ENCODE assay signal across 1 cellular context in genomic region chr12:46492471-46493351, GRCh38.
TF ChIP-seq lines count a peak whose summit lies in the region.

No MANE protein-coding gene starts in this region.

TF ChIP-seq in HepG2, 621 proteins besides CTCF, POLR2A, EP300 and RAD21 (continued from another document and continues in another):
- TF ChIP-seq HOXA9 (CRISPR knock-in tag; IDR thresholded peaks at IDR 0.05; ENCODE audit: borderline replicate concordance): no peak; the same call in 1 of the 2 replicates
- no peak for TF ChIP-seq THYN1 (CRISPR knock-in tag; IDR thresholded peaks at IDR 0.05; ENCODE audit: borderline replicate concordance, low read depth)
- TF ChIP-seq ZNF207 (IDR thresholded peaks at IDR 0.05; ENCODE audit: borderline replicate concordance): no peak
- TF ChIP-seq DZIP1 (CRISPR knock-in tag; IDR thresholded peaks at IDR 0.05): no peak
- no peak for TF ChIP-seq TCF12 (IDR thresholded peaks at IDR 0.05)
- peak; percentile 97 for TF ChIP-seq TCF12 (CRISPR knock-in tag; IDR thresholded peaks at IDR 0.05)
- no peak for TF ChIP-seq ZNF788 (CRISPR knock-in tag; IDR thresholded peaks at IDR 0.05; ENCODE audit: borderline replicate concordance)
- TF ChIP-seq ZMAT3 (CRISPR knock-in tag; conservative IDR thresholded peaks at IDR 0.05): peak; percentile 64; the same call in 1 of the 2 replicates
- peak; percentile 94 for TF ChIP-seq ARNTL (CRISPR knock-in tag; IDR thresholded peaks at IDR 0.05)
- peak; percentile 85; the same call in 1 of the 2 replicates for TF ChIP-seq PRDM10 (CRISPR knock-in tag; IDR thresholded peaks at IDR 0.05; ENCODE audit: low read depth)
- peak; percentile 99 for TF ChIP-seq FOXJ3 (CRISPR knock-in tag; IDR thresholded peaks at IDR 0.05; ENCODE audit: borderline replicate concordance)
- TF ChIP-seq ZNF598 (CRISPR knock-in tag; IDR thresholded peaks at IDR 0.05; ENCODE audit: borderline replicate concordance): no peak
- peak; percentile 98 for TF ChIP-seq ETV5 (CRISPR knock-in tag; IDR thresholded peaks at IDR 0.05; ENCODE audit: borderline replicate concordance)
- TF ChIP-seq HDAC6 (IDR thresholded peaks at IDR 0.05; ENCODE audit: low read depth, low read length): no peak
- TF ChIP-seq GTF3A (CRISPR knock-in tag; conservative IDR thresholded peaks at IDR 0.05): no peak
- TF ChIP-seq MAFK (conservative IDR thresholded peaks at IDR 0.05 in 1 of 2, IDR thresholded peaks at IDR 0.05 in 1 of 2; ENCODE audit: low read length in 2 of 2): no peak
- TF ChIP-seq, protein P1, sequence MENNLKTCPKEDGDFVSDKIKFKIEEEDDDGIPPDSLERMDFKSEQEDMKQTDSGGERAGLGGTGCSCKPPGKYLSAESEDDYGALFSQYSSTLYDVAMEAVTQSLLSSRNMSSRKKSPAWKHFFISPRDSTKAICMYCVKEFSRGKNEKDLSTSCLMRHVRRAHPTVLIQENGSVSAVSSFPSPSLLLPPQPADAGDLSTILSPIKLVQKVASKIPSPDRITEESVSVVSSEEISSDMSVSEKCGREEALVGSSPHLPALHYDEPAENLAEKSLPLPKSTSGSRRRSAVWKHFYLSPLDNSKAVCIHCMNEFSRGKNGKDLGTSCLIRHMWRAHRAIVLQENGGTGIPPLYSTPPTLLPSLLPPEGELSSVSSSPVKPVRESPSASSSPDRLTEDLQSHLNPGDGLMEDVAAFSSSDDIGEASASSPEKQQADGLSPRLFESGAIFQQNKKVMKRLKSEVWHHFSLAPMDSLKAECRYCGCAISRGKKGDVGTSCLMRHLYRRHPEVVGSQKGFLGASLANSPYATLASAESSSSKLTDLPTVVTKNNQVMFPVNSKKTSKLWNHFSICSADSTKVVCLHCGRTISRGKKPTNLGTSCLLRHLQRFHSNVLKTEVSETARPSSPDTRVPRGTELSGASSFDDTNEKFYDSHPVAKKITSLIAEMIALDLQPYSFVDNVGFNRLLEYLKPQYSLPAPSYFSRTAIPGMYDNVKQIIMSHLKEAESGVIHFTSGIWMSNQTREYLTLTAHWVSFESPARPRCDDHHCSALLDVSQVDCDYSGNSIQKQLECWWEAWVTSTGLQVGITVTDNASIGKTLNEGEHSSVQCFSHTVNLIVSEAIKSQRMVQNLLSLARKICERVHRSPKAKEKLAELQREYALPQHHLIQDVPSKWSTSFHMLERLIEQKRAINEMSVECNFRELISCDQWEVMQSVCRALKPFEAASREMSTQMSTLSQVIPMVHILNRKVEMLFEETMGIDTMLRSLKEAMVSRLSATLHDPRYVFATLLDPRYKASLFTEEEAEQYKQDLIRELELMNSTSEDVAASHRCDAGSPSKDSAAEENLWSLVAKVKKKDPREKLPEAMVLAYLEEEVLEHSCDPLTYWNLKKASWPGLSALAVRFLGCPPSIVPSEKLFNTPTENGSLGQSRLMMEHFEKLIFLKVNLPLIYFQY (CRISPR knock-in tag; IDR thresholded peaks at IDR 0.05; ENCODE audit: borderline replicate concordance): peak; percentile 61; the same call in 1 of the 2 replicates
- TF ChIP-seq DMAP1 (CRISPR knock-in tag; IDR thresholded peaks at IDR 0.05): peak; percentile 67
- peak; percentile 100 for TF ChIP-seq MED1 (CRISPR knock-in tag; IDR thresholded peaks at IDR 0.05)
- TF ChIP-seq ZNF264 (CRISPR knock-in tag; IDR thresholded peaks at IDR 0.05): peak; percentile 71; the same call in 1 of the 2 replicates
- TF ChIP-seq ZNF256 (CRISPR knock-in tag; conservative IDR thresholded peaks at IDR 0.05): no peak
- no peak for TF ChIP-seq ZNF225 (CRISPR knock-in tag; IDR thresholded peaks at IDR 0.05)
- no peak for TF ChIP-seq ZNF746 (CRISPR knock-in tag; IDR thresholded peaks at IDR 0.05)
- no peak for TF ChIP-seq GPN1 (CRISPR knock-in tag; IDR thresholded peaks at IDR 0.05; ENCODE audit: borderline replicate concordance)
- TF ChIP-seq FIP1L1 (IDR thresholded peaks at IDR 0.05; ENCODE audit: borderline replicate concordance, insufficient read depth, low read depth, low read length): no peak
- TF ChIP-seq, protein P2, sequence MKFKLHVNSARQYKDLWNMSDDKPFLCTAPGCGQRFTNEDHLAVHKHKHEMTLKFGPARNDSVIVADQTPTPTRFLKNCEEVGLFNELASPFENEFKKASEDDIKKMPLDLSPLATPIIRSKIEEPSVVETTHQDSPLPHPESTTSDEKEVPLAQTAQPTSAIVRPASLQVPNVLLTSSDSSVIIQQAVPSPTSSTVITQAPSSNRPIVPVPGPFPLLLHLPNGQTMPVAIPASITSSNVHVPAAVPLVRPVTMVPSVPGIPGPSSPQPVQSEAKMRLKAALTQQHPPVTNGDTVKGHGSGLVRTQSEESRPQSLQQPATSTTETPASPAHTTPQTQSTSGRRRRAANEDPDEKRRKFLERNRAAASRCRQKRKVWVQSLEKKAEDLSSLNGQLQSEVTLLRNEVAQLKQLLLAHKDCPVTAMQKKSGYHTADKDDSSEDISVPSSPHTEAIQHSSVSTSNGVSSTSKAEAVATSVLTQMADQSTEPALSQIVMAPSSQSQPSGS (CRISPR knock-in tag; IDR thresholded peaks at IDR 0.05): peak; percentile 100
- TF ChIP-seq JUNB (CRISPR knock-in tag; IDR thresholded peaks at IDR 0.05; ENCODE audit: borderline replicate concordance): peak; percentile 94
- no peak for TF ChIP-seq JARID2 (CRISPR knock-in tag; IDR thresholded peaks at IDR 0.05; ENCODE audit: insufficient replicate concordance)
- peak; percentile 53; the same call in 1 of the 2 replicates for TF ChIP-seq REPIN1 (CRISPR knock-in tag; IDR thresholded peaks at IDR 0.05; ENCODE audit: borderline replicate concordance, low read depth)
- peak; percentile 34; the same call in 1 of the 2 replicates for TF ChIP-seq MEIS2 (CRISPR knock-in tag; IDR thresholded peaks at IDR 0.05)
- peak; percentile 100 for TF ChIP-seq ATF7 (IDR thresholded peaks at IDR 0.05)
- TF ChIP-seq ATF7 (CRISPR knock-in tag; IDR thresholded peaks at IDR 0.05): peak; percentile 100
- TF ChIP-seq ZNF770 (CRISPR knock-in tag; IDR thresholded peaks at IDR 0.05): no peak
- no peak for TF ChIP-seq SRSF4 (IDR thresholded peaks at IDR 0.05; ENCODE audit: low read depth, low read length, poor library complexity, severe bottlenecking)
- TF ChIP-seq KLF6 (CRISPR knock-in tag; IDR thresholded peaks at IDR 0.05): no peak
- no peak for TF ChIP-seq ZFYVE20 (CRISPR knock-in tag; IDR thresholded peaks at IDR 0.05; ENCODE audit: borderline replicate concordance, low read depth)
- 0 out of 2 replicates have a peak, but pooled peaks have one; percentile 47 for TF ChIP-seq CBFB (CRISPR knock-in tag; IDR thresholded peaks at IDR 0.05)
- TF ChIP-seq ZNF224 (CRISPR knock-in tag; IDR thresholded peaks at IDR 0.05): no peak
- TF ChIP-seq, protein P3, sequence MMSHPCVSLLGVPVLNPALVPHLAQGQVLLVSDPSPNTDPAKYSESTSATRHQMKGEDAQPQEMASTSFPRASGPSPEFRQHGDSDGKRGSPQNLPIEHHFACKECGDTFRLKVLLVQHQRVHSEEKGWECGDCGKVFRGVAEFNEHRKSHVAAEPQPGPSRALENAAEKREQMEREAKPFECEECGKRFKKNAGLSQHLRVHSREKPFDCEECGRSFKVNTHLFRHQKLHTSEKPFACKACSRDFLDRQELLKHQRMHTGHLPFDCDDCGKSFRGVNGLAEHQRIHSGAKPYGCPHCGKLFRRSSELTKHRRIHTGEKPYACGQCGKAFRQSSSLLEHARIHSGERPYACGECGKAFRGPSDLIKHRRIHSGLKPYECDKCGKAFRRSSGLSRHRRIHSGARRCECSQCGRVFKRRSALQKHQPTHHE (CRISPR knock-in tag; IDR thresholded peaks at IDR 0.05; ENCODE audit: borderline replicate concordance): no peak
- no peak for TF ChIP-seq GLI4 (CRISPR knock-in tag; IDR thresholded peaks at IDR 0.05; ENCODE audit: borderline replicate concordance)
- TF ChIP-seq, protein P4, sequence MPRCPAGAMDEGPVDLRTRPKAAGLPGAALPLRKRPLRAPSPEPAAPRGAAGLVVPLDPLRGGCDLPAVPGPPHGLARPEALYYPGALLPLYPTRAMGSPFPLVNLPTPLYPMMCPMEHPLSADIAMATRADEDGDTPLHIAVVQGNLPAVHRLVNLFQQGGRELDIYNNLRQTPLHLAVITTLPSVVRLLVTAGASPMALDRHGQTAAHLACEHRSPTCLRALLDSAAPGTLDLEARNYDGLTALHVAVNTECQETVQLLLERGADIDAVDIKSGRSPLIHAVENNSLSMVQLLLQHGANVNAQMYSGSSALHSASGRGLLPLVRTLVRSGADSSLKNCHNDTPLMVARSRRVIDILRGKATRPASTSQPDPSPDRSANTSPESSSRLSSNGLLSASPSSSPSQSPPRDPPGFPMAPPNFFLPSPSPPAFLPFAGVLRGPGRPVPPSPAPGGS (CRISPR knock-in tag; IDR thresholded peaks at IDR 0.05): no peak
- TF ChIP-seq ZNF274 (CRISPR knock-in tag; IDR thresholded peaks at IDR 0.05): no peak
- TF ChIP-seq ZMYM4 (CRISPR knock-in tag; IDR thresholded peaks at IDR 0.05): peak; percentile 87
- TF ChIP-seq, protein P5, sequence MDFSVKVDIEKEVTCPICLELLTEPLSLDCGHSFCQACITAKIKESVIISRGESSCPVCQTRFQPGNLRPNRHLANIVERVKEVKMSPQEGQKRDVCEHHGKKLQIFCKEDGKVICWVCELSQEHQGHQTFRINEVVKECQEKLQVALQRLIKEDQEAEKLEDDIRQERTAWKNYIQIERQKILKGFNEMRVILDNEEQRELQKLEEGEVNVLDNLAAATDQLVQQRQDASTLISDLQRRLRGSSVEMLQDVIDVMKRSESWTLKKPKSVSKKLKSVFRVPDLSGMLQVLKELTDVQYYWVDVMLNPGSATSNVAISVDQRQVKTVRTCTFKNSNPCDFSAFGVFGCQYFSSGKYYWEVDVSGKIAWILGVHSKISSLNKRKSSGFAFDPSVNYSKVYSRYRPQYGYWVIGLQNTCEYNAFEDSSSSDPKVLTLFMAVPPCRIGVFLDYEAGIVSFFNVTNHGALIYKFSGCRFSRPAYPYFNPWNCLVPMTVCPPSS (IDR thresholded peaks at IDR 0.05): no peak
- TF ChIP-seq, protein P6, sequence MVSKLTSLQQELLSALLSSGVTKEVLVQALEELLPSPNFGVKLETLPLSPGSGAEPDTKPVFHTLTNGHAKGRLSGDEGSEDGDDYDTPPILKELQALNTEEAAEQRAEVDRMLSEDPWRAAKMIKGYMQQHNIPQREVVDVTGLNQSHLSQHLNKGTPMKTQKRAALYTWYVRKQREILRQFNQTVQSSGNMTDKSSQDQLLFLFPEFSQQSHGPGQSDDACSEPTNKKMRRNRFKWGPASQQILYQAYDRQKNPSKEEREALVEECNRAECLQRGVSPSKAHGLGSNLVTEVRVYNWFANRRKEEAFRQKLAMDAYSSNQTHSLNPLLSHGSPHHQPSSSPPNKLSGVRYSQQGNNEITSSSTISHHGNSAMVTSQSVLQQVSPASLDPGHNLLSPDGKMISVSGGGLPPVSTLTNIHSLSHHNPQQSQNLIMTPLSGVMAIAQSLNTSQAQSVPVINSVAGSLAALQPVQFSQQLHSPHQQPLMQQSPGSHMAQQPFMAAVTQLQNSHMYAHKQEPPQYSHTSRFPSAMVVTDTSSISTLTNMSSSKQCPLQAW (CRISPR knock-in tag; IDR thresholded peaks at IDR 0.05): peak; percentile 88
